In the genomic region with DNA sequence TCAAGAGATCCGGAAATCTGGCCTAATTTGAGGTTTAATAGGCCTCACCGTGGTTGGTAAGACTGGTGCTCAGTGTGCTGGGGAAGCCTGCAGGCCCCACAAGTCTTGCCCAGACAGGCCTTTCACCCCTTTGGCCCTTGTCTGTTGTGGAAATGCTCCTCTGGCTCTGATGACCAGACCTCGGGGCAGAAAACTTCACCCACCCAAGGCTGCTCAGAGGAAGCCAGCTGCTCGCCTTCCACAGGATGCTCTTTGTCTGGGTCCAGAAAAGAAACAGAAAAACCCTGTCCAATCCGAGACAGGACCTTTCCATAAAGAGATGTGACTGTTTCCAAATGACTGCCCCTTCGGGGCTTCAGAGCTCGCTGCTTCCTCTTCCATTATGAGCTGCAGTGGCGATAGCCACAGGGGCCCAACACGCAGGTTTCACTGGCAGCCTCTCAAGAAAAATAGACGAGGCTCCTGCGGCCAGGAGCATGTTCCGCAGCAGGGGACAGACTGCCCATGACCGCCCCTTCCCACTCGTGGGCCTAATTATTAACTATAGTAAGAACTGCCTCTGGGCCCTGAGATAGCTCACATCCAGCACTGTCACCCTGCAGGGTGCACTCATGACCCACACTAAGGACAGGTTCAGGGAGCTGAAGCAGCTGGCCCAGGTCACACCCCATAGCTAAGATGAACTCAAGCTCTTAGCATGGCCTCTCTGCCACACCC, we compare ENCODE assay signal across 9 cellular contexts.
DNase-seq lines count a peak whose midpoint lies in the region; ATAC-seq and TF ChIP-seq lines count a peak whose summit lies in the region.
"Had no signal": no experiment of that assay in that cellular context is flagged by ENCODE, and none has a peak within 500 bp of the region (broad histone marks: within the 10 kb centered on the region; RNA-seq: fewer than 3 reads in every experiment).

No MANE protein-coding gene starts in this region.

- CTCF ChIA-PET in GM10248 (lab: Yijun Ruan, JAX): interaction anchor here (0.7 to 4.0 kb wide), 13 partner anchors 8 to 839 kb away, joined by 3 to 59 read pairs (median 3); a partner anchor contains a TSS

- POLR2A ChIA-PET in GM10248 (lab: Yijun Ruan, JAX): interaction anchor here (1.3 to 1.5 kb wide), 2 partner anchors 8 to 12 kb away, joined by 3 to 10 read pairs; no protein-coding TSS in a partner anchor

- DNase-seq in GM10248 (ENCODE audit: extremely low spot score) (peak; percentile 82), foreskin melanocyte (peak; percentile 86), NCI-H2171 (lab: John Stamatoyannopoulos, UW) (no peak), OCI-M2 (lab: John Stamatoyannopoulos, UW; ENCODE audit: unreplicated experiment) (no peak), NCI-H1417 (lab: John Stamatoyannopoulos, UW) (no peak), retina (no peak)
- DNase-seq: activated T-cell treated with anti-CD3 and anti-CD28 coated beads for 4 hours had no signal

- TF ChIP-seq CTCF in GM10248 (IDR thresholded peaks at IDR 0.05; ENCODE audit: control extremely low read depth, extremely low read depth, low read depth, missing control alignments): no peak

- ATAC-seq in GM19438 (IDR thresholded peaks at IDR 0.05; ENCODE audit: low read depth, unreplicated experiment) (peak; percentile 69), HG03135 (IDR thresholded peaks at IDR 0.05; ENCODE audit: unreplicated experiment) (peak; percentile 71)

Comparison
In these comparisons a context has a peak if more than half of its experiments do, and no peak if none do; other contexts are left out.
1. DNase-seq: peak in GM10248 (single experiment) and foreskin melanocyte (single experiment); none in NCI-H2171 (single experiment), OCI-M2 (single experiment), NCI-H1417 (0 of 3) and retina (single experiment).